ENCODE assay signal across 12 cellular contexts in genomic region chr3:134333522-134334181, GRCh38. TPM values are rescaled to one million over a fixed set of nuclear protein-coding genes. Genes with fewer than 3 reads are reported as not detected.
A peak's percentile ranks its signal among the peaks of the same experiment; 100 is the strongest.
DNase-seq lines count a peak whose midpoint lies in the region; ATAC-seq and TF ChIP-seq lines count a peak whose summit lies in the region.
"Had no signal": no experiment of that assay in that cellular context is flagged by ENCODE, and none has a peak within 500 bp of the region (broad histone marks: within the 10 kb centered on the region; RNA-seq: fewer than 3 reads in every experiment).

No MANE protein-coding gene starts in this region.

- TF ChIP-seq CTCF in IMR-90 (conservative IDR thresholded peaks at IDR 0.05; ENCODE audit: low read depth, low read length) (0 out of 2 replicates have a peak, but pooled peaks have one; percentile 21), choroid plexus epithelial cell (conservative IDR thresholded peaks at IDR 0.05; ENCODE audit: low read depth, low read length) (peak; percentile 38)
- no peak for TF ChIP-seq CTCF in CD4-positive, alpha-beta T cell (IDR thresholded peaks at IDR 0.05)

- CTCF ChIA-PET in IMR-90 (lab: Yijun Ruan, JAX) = no interaction called here
- CTCF ChIA-PET in naive thymus-derived CD4-positive, alpha-beta T cell (lab: Charles Lee) = no interaction called here
- CTCF ChIA-PET in CD4-positive, alpha-beta T cell (lab: Charles Lee) = no interaction called here

- H3K23ac ChIP-seq in IMR-90 (ENCODE audit: low read depth, low read length) = peak overlapping the region; percentile 91

- dilution Hi-C loops in IMR-90 (cut with HindIII; ENCODE audit: low sequenced_read_pairs, unreplicated experiment) = no loop called here

- peak; percentile 18; the same call in 1 of the 2 replicates for TF ChIP-seq RAD21 in IMR-90 (IDR thresholded peaks at IDR 0.05; ENCODE audit: low read length)

- H2BK5ac ChIP-seq in IMR-90 (ENCODE audit: low read depth, low read length, poor library complexity, severe bottlenecking) = peak overlapping the region; percentile 92

- peak overlapping the region; percentile 1; the same call in 1 of the 2 replicates for H3K4me2 ChIP-seq in IMR-90 (ENCODE audit: low read depth, low read length)

- no peak overlapping the region for H3K27ac Mint-ChIP-seq in naive thymus-derived CD4-positive, alpha-beta T cell
- no peak overlapping the region for H3K27ac Mint-ChIP-seq in CD4-positive, alpha-beta T cell
- H3K27ac Mint-ChIP-seq: activated CD4-positive, alpha-beta T cell treated with anti-CD3 and anti-CD28 coated beads, Interleukin-2, amount 10 ng/mL, durations not matched to agents 24 days and 14 days had no signal

- in situ Hi-C loops in IMR-90 (cut with MboI; ENCODE audit: low sequenced_read_pairs) = no loop called here

- H2AK5ac ChIP-seq in IMR-90 (ENCODE audit: low read depth, low read length) = peak overlapping the region; percentile 96

- H3K4ac ChIP-seq in IMR-90 (ENCODE audit: low read depth, low read length) = peak overlapping the region; percentile 90

- H2AK9ac ChIP-seq in IMR-90 (replicated peaks; ENCODE audit: low read depth, low read length, poor library complexity) = peak overlapping the region; percentile 45

- H4K20me1 ChIP-seq in IMR-90 (ENCODE audit: insufficient read depth, low read length) = peaks cover 4% of the 10 kb centered on the region; the same call in 1 of the 2 replicates

- peak overlapping the region; percentile 89 for H3K18ac ChIP-seq in IMR-90 (ENCODE audit: low read depth, low read length)

- peak overlapping the region; percentile 33 for H3K9ac ChIP-seq in IMR-90 (ENCODE audit: low read depth, low read length)

- H3K36me3 ChIP-seq in IMR-90 (ENCODE audit: control insufficient read depth, insufficient read depth, low read length) (no peaks in the 10 kb centered on the region), muscle layer of duodenum (ENCODE audit: control insufficient read depth in 1 of 2, insufficient read depth in 2 of 2, low read length in 2 of 2) (no peaks in the 10 kb centered on the region)
- H3K36me3 ChIP-seq in naive thymus-derived CD4-positive, alpha-beta T cell (ENCODE audit: control insufficient read depth in 2 of 3, insufficient read depth in 3 of 3, low read length in 3 of 3) = no peaks in the 10 kb centered on the region
- H3K36me3 ChIP-seq in effector memory CD4-positive, alpha-beta T cell (ENCODE audit: control insufficient read depth, insufficient read depth, low read length) = no peaks in the 10 kb centered on the region
- H3K36me3 ChIP-seq: BE2C had no signal

- H3K56ac ChIP-seq in IMR-90 (ENCODE audit: extremely low read depth, insufficient read depth, low read length) = peak overlapping the region; percentile 66; the same call in 1 of the 2 replicates

- DNase-seq in A172 (ENCODE audit: low spot score) (peak; percentile 80), IMR-90 (peak; percentile 70), choroid plexus epithelial cell (ENCODE audit: low read depth) (peak; percentile 80), kidney tubule cell (ENCODE audit: low spot score) (no peak)
- no peak for DNase-seq in naive thymus-derived CD4-positive, alpha-beta T cell
- DNase-seq in CD4-positive, alpha-beta T cell = no peak
- no peak for DNase-seq in effector memory CD4-positive, alpha-beta T cell
- DNase-seq: activated CD4-positive, alpha-beta T cell treated with anti-CD3 and anti-CD28 coated beads, Interleukin-2, amount 10 ng/mL, durations not matched to agents 24 days and 14 days; BE2C; NCI-H1436 treated with DMSO at 0.1 percent for 48 hours; stimulated activated CD4-positive, alpha-beta T cell treated with anti-CD3 and anti-CD28 coated beads, Interleukin-12 subunit alpha, Interleukin-12 subunit beta, amount 100 ng/mL, for 4 hours had no signal

- intact Hi-C loops in IMR-90 (cut with micrococcal nuclease) = no loop called here
- intact Hi-C loops in naive thymus-derived CD4-positive, alpha-beta T cell (cut with micrococcal nuclease) = no loop called here
- intact Hi-C loops in CD4-positive, alpha-beta T cell (cut with DNase I, micrococcal nuclease) = no loop called here

- no peak overlapping the region for H3K4me3 ChIP-seq in IMR-90 (ENCODE audit: insufficient read depth, low read depth, low read length)
- no peak overlapping the region for H3K4me3 ChIP-seq in choroid plexus epithelial cell (ENCODE audit: low read depth, low read length)
- no peak overlapping the region for H3K4me3 ChIP-seq in muscle layer of duodenum (ENCODE audit: low read depth in 1 of 2, low read length in 2 of 2)
- no peak overlapping the region for H3K4me3 ChIP-seq in naive thymus-derived CD4-positive, alpha-beta T cell (ENCODE audit: low read length)
- no peak overlapping the region for H3K4me3 ChIP-seq in effector memory CD4-positive, alpha-beta T cell (ENCODE audit: insufficient read depth, low read depth, low read length, poor library complexity, severe bottlenecking)

- no peaks in the 10 kb centered on the region for H3K36me3 Mint-ChIP-seq in naive thymus-derived CD4-positive, alpha-beta T cell
- H3K36me3 Mint-ChIP-seq in CD4-positive, alpha-beta T cell (ENCODE audit: low read depth) = no peaks in the 10 kb centered on the region

- H3K9me3 Mint-ChIP-seq in naive thymus-derived CD4-positive, alpha-beta T cell = peaks cover 0 to 1% (median 0%) of the 10 kb centered on the region in 11 donors
- H3K9me3 Mint-ChIP-seq in CD4-positive, alpha-beta T cell = no peaks in the 10 kb centered on the region
- H3K9me3 Mint-ChIP-seq: activated CD4-positive, alpha-beta T cell treated with anti-CD3 and anti-CD28 coated beads, Interleukin-2, amount 10 ng/mL, durations not matched to agents 24 days and 14 days had no signal

- H3K4me1 ChIP-seq in IMR-90 (ENCODE audit: control insufficient read depth, insufficient read depth, low read length) = peaks cover 52% of the 10 kb centered on the region
- H3K4me1 ChIP-seq in muscle layer of duodenum (ENCODE audit: control insufficient read depth in 1 of 2, insufficient read depth in 2 of 2, low read length in 2 of 2) = peaks cover 28 to 30% of the 10 kb centered on the region in 2 donors
- H3K4me1 ChIP-seq in naive thymus-derived CD4-positive, alpha-beta T cell (ENCODE audit: control insufficient read depth in 2 of 2, insufficient read depth in 2 of 2, low read length in 2 of 2) = no peaks in the 10 kb centered on the region
- no peaks in the 10 kb centered on the region for H3K4me1 ChIP-seq in effector memory CD4-positive, alpha-beta T cell (ENCODE audit: control insufficient read depth, insufficient read depth, low read length, poor library complexity, severe bottlenecking)
- H3K4me1 ChIP-seq: BE2C had no signal

- peak overlapping the region; percentile 97 for H2BK120ac ChIP-seq in IMR-90 (ENCODE audit: low read depth, low read length)

- H3K79me1 ChIP-seq in IMR-90 (ENCODE audit: low read depth in 1 of 2, low read length in 2 of 2) = peaks cover 0 to 36% of the 10 kb centered on the region in 2 experiments; a peak in 2 of 4 replicates

- no peaks in the 10 kb centered on the region for H3K4me1 Mint-ChIP-seq in naive thymus-derived CD4-positive, alpha-beta T cell
- no peaks in the 10 kb centered on the region for H3K4me1 Mint-ChIP-seq in CD4-positive, alpha-beta T cell (ENCODE audit: low read depth)
- H3K4me1 Mint-ChIP-seq: activated CD4-positive, alpha-beta T cell treated with anti-CD3 and anti-CD28 coated beads, Interleukin-2, amount 10 ng/mL, durations not matched to agents 24 days and 14 days had no signal

- H3K27ac ChIP-seq in IMR-90 (ENCODE audit: insufficient read depth, low read length) (peak overlapping the region; percentile 84), muscle layer of duodenum (ENCODE audit: low read length) (peak overlapping the region; percentile 77)
- no peak overlapping the region for H3K27ac ChIP-seq in naive thymus-derived CD4-positive, alpha-beta T cell (ENCODE audit: low read depth, low read length)
- H3K27ac ChIP-seq in CD4-positive, alpha-beta T cell (ENCODE audit: low read depth, low read length) = no peak overlapping the region
- no peak overlapping the region for H3K27ac ChIP-seq in effector memory CD4-positive, alpha-beta T cell (ENCODE audit: insufficient read depth, low read length, poor library complexity, severe bottlenecking)

- H4K8ac ChIP-seq in IMR-90 (ENCODE audit: low read depth in 2 of 2, low read length in 2 of 2) = peak overlapping the region; percentile 72 to 91

- no peak for TF ChIP-seq POLR2A in IMR-90 (IDR thresholded peaks at IDR 0.05; ENCODE audit: low read depth, low read length)

- peak overlapping the region; percentile 82 for H4K5ac ChIP-seq in IMR-90 (ENCODE audit: low read depth, low read length)

- H3K27me3 ChIP-seq in IMR-90 (ENCODE audit: control insufficient read depth, insufficient read depth, low read length) (no peaks in the 10 kb centered on the region), muscle layer of duodenum (ENCODE audit: low read depth, low read length) (no peaks in the 10 kb centered on the region)
- no peaks in the 10 kb centered on the region for H3K27me3 ChIP-seq in naive thymus-derived CD4-positive, alpha-beta T cell (ENCODE audit: control insufficient read depth in 2 of 2, insufficient read depth in 2 of 2, low read length in 2 of 2)
- H3K27me3 ChIP-seq in CD4-positive, alpha-beta T cell (ENCODE audit: control insufficient read depth, insufficient read depth, low read length) = no peaks in the 10 kb centered on the region
- no peaks in the 10 kb centered on the region for H3K27me3 ChIP-seq in effector memory CD4-positive, alpha-beta T cell (replicated peaks; ENCODE audit: control insufficient read depth, insufficient read depth, low read length, poor library complexity, severe bottlenecking)
- H3K27me3 ChIP-seq: BE2C had no signal

- WGBS in IMR-90 (ENCODE audit: extremely low coverage in 2 of 2, insufficient read length in 1 of 2), 2 experiments = no CpG with 5 or more reads among the region's 10 CpGs

- peak; percentile 16 for ATAC-seq in IMR-90 (ENCODE audit: low read depth)
- no peak for ATAC-seq in naive thymus-derived CD4-positive, alpha-beta T cell
- no peak for ATAC-seq in CD4-positive, alpha-beta T cell (ENCODE audit: poor library complexity)

- H3K9me1 ChIP-seq in IMR-90 (ENCODE audit: insufficient read depth, low read length) = peaks cover 32% of the 10 kb centered on the region

- no TSS peak for BruUV-seq in IMR-90 (replicated peaks; lab: Mats Ljungman, UMichigan)

- H3K14ac ChIP-seq in IMR-90 (replicated peaks; ENCODE audit: low read depth, low read length) = peak overlapping the region; percentile 78

- H4K91ac ChIP-seq in IMR-90 (ENCODE audit: insufficient read depth, low read depth, low read length) = peak overlapping the region; percentile 95

- POLR2A ChIA-PET in IMR-90 (lab: Charles Lee; ENCODE audit: unreplicated experiment) = no interaction called here
- POLR2A ChIA-PET in naive thymus-derived CD4-positive, alpha-beta T cell (lab: Charles Lee) = no interaction called here
- POLR2A ChIA-PET in CD4-positive, alpha-beta T cell (lab: Charles Lee) = no interaction called here

- no peaks in the 10 kb centered on the region for H3K9me3 ChIP-seq in IMR-90 (ENCODE audit: control insufficient read depth, insufficient read depth, low read length)
- H3K9me3 ChIP-seq in muscle layer of duodenum (ENCODE audit: control insufficient read depth in 1 of 2, low read length in 2 of 2) = no peaks in the 10 kb centered on the region
- H3K9me3 ChIP-seq in naive thymus-derived CD4-positive, alpha-beta T cell (ENCODE audit: control insufficient read depth in 2 of 3, low read length in 3 of 3) = no peaks in the 10 kb centered on the region
- H3K9me3 ChIP-seq in CD4-positive, alpha-beta T cell (ENCODE audit: control insufficient read depth, low read length) = no peaks in the 10 kb centered on the region
- no peaks in the 10 kb centered on the region for H3K9me3 ChIP-seq in effector memory CD4-positive, alpha-beta T cell (ENCODE audit: control insufficient read depth, low read length)
- H3K9me3 ChIP-seq: BE2C had no signal

- H3K27me3 Mint-ChIP-seq in naive thymus-derived CD4-positive, alpha-beta T cell = peaks cover 0 to 11% (median 0%) of the 10 kb centered on the region in 5 donors
- H3K27me3 Mint-ChIP-seq in CD4-positive, alpha-beta T cell = no peaks in the 10 kb centered on the region
- H3K27me3 Mint-ChIP-seq: activated CD4-positive, alpha-beta T cell treated with anti-CD3 and anti-CD28 coated beads, Interleukin-2, amount 10 ng/mL, durations not matched to agents 24 days and 14 days had no signal

- H3K4me3 Mint-ChIP-seq in naive thymus-derived CD4-positive, alpha-beta T cell = no peak overlapping the region
- no peak overlapping the region for H3K4me3 Mint-ChIP-seq in CD4-positive, alpha-beta T cell
- H3K4me3 Mint-ChIP-seq: activated CD4-positive, alpha-beta T cell treated with anti-CD3 and anti-CD28 coated beads, Interleukin-2, amount 10 ng/mL, durations not matched to agents 24 days and 14 days had no signal

- H2BK20ac ChIP-seq in IMR-90 (ENCODE audit: low read depth, low read length) = peak overlapping the region; percentile 92

- H2AFZ ChIP-seq in IMR-90 (replicated peaks; ENCODE audit: low read length, poor library complexity) = peak overlapping the region; percentile 60

- H2BK15ac ChIP-seq in IMR-90 (ENCODE audit: low read depth, low read length) = peak overlapping the region; percentile 60; the same call in 2 of the 3 replicates

RNA-seq across cellular contexts. Expression of gene AMOTL2, which starts 40.6 kb away (rescaled TPM):
- 168 and 182 TPM in 2 replicates for total RNA-seq in A172 (2014; rRNA removed; shearing (Covaris generic))
- total RNA-seq in IMR-90 (2012; rRNA removed) = 162 and 172 TPM in 2 replicates
- 176 and 230 TPM in 2 replicates for polyA plus RNA-seq in IMR-90 (2012; rRNA removed)
- 168 and 220 TPM in 2 replicates for polyA plus RNA-seq in IMR-90 (2012; cell fraction: cytosol; rRNA removed)
- 530 and 567 TPM in 2 replicates for polyA plus RNA-seq in IMR-90 (2012; cell fraction: nucleus; rRNA removed; ENCODE audit: low replicate concordance)
- total RNA-seq in naive thymus-derived CD4-positive, alpha-beta T cell = not detected
- under 1 TPM in 1 of 2 donors, not detected in 1; 0.10 TPM for polyA plus RNA-seq in naive thymus-derived CD4-positive, alpha-beta T cell
- not detected for total RNA-seq in CD4-positive, alpha-beta T cell
- total RNA-seq: activated CD4-positive, alpha-beta T cell treated with anti-CD3 and anti-CD28 coated beads, Interleukin-2, amount 10 ng/mL, durations not matched to agents 24 days and 14 days had no signal

Comparison
In these comparisons a context has a peak if more than half of its experiments do, and no peak if none do; other contexts are left out.
1. DNase-seq: peak in A172 (single experiment), IMR-90 (single experiment) and choroid plexus epithelial cell (single experiment); none in naive thymus-derived CD4-positive, alpha-beta T cell (0 of 9), CD4-positive, alpha-beta T cell (0 of 10), effector memory CD4-positive, alpha-beta T cell (0 of 3) and kidney tubule cell (single experiment).
2. H3K27ac ChIP-seq: peak in IMR-90 (single experiment) and muscle layer of duodenum (single experiment); none in naive thymus-derived CD4-positive, alpha-beta T cell (single experiment), CD4-positive, alpha-beta T cell (single experiment) and effector memory CD4-positive, alpha-beta T cell (single experiment).
3. RNA of gene AMOTL2, which starts 40.6 kb away (total RNA-seq): 168 to 182 TPM in A172 and 162 to 172 TPM in IMR-90; not detected in CD4-positive, alpha-beta T cell and not detected in naive thymus-derived CD4-positive, alpha-beta T cell; every median in the first group is over 100 times any median in the second.